In genomic region chr10:73953665-73954064, GRCh38 we compare ENCODE assay signal across 13 cellular contexts. TPM values are rescaled to one million over a fixed set of nuclear protein-coding genes. Genes with fewer than 3 reads are reported as not detected.
DNase-seq lines count a peak whose midpoint lies in the region; ATAC-seq and TF ChIP-seq lines count a peak whose summit lies in the region.
"Had no signal": no experiment of that assay in that cellular context is flagged by ENCODE, and none has a peak within 500 bp of the region (broad histone marks: within the 10 kb centered on the region; RNA-seq: fewer than 3 reads in every experiment).

No MANE protein-coding gene starts in this region.

- H3K36me3 ChIP-seq in GM23338 (ENCODE audit: insufficient read depth) (no peaks in the 10 kb centered on the region), Karpas-422 (ENCODE audit: insufficient read depth, low read length) (no peaks in the 10 kb centered on the region)

- H3K27me3 ChIP-seq in GM23338 (ENCODE audit: insufficient read depth) (no peaks in the 10 kb centered on the region), Karpas-422 (ENCODE audit: low read length) (no peaks in the 10 kb centered on the region)

- H3K79me2 ChIP-seq in GM23338 (replicated peaks; ENCODE audit: insufficient read depth) (no peaks in the 10 kb centered on the region), Karpas-422 (ENCODE audit: low read length) (no peaks in the 10 kb centered on the region)

- peak; percentile 60 for DNase-seq in AG08395 (ENCODE audit: low spot score)
- DNase-seq in GM23338 (ENCODE audit: low spot score) = no peak
- peak; percentile 83 for DNase-seq in SKM-1 treated with dmso at 0.1 percent for 144 hours (lab: John Stamatoyannopoulos, UW; ENCODE audit: unreplicated experiment)
- DNase-seq in fibroblast of pulmonary artery (ENCODE audit: low read depth) = peak; percentile 47
- DNase-seq in stimulated activated CD8-positive, alpha-beta memory T cell treated with anti-CD3 and anti-CD28 coated beads, Interleukin-4, amount 100 ng/mL, for 48 hours = no peak
- DNase-seq in Karpas-422 = no peak
- DNase-seq: activated CD4-positive, alpha-beta T cell treated with anti-CD3 and anti-CD28 coated beads, Interleukin-2, amount 50 U/mL, for 4 hours; NCI-H2081 had no signal

- H3K36me3 Mint-ChIP-seq in GM23338 (ENCODE audit: low read depth) = no peaks in the 10 kb centered on the region
- H3K36me3 Mint-ChIP-seq: mesothelial cell of epicardium had no signal

- no peak overlapping the region for H3K9ac ChIP-seq in Karpas-422 (ENCODE audit: low read length)
- H3K9ac ChIP-seq: KMS-11 had no signal

- H3K4me1 ChIP-seq in GM23338 (ENCODE audit: insufficient read depth) (peaks cover 14% of the 10 kb centered on the region), Karpas-422 (ENCODE audit: low read length) (peaks cover 18% of the 10 kb centered on the region)

- H3K9me3 ChIP-seq in Karpas-422 (ENCODE audit: low read length) = no peaks in the 10 kb centered on the region

- no peak overlapping the region for H3K27ac ChIP-seq in GM23338 (ENCODE audit: low read depth)
- no peak overlapping the region for H3K27ac ChIP-seq in Karpas-422 (ENCODE audit: low read length)
- H3K27ac ChIP-seq: KMS-11 had no signal

- H3K4me3 Mint-ChIP-seq in GM23338 = no peak overlapping the region
- H3K4me3 Mint-ChIP-seq: mesothelial cell of epicardium had no signal

- ATAC-seq in GM23338 (no peak), HG02852 (IDR thresholded peaks at IDR 0.05; ENCODE audit: unreplicated experiment) (no peak), HG03378 (IDR thresholded peaks at IDR 0.05; ENCODE audit: unreplicated experiment) (no peak)
- ATAC-seq: esophagus mucosa had no signal

- H3K27me3 Mint-ChIP-seq in GM23338 (ENCODE audit: insufficient read depth, low read depth, poor library complexity) = no peaks in the 10 kb centered on the region

- no peak overlapping the region for H3K4me2 ChIP-seq in GM23338
- no peak overlapping the region for H3K4me2 ChIP-seq in Karpas-422 (ENCODE audit: low read depth, low read length, poor library complexity, severe bottlenecking)
- H3K4me2 ChIP-seq: KMS-11 had no signal

- H3K9me3 Mint-ChIP-seq in GM23338 = no peaks in the 10 kb centered on the region
- H3K9me3 Mint-ChIP-seq: mesothelial cell of epicardium had no signal

- 0 out of 2 replicates have a peak overlapping the region, but pooled peaks have one; percentile 38 for H2AFZ ChIP-seq in GM23338
- H2AFZ ChIP-seq in Karpas-422 (ENCODE audit: low read length) = no peak overlapping the region

- no peak overlapping the region for H3K4me3 ChIP-seq in GM23338
- no peak overlapping the region for H3K4me3 ChIP-seq in fibroblast of pulmonary artery (replicated peaks; ENCODE audit: low read depth, low read length)
- no peak overlapping the region for H3K4me3 ChIP-seq in Karpas-422 (ENCODE audit: low read length)

- no peak overlapping the region for H3K27ac Mint-ChIP-seq in GM23338
- H3K27ac Mint-ChIP-seq: mesothelial cell of epicardium had no signal

- H4K20me1 ChIP-seq in GM23338 (replicated peaks; ENCODE audit: insufficient read depth) (no peaks in the 10 kb centered on the region), Karpas-422 (ENCODE audit: insufficient read depth, low read depth, low read length) (no peaks in the 10 kb centered on the region)

- H3F3A ChIP-seq in GM23338 (replicated peaks; ENCODE audit: low read depth) = no peaks in the 10 kb centered on the region; the same call in 1 of the 2 replicates

- peaks cover 19% of the 10 kb centered on the region for H3K4me1 Mint-ChIP-seq in GM23338

- H3K9me2 ChIP-seq in GM23338 (ENCODE audit: insufficient read depth) = no peaks in the 10 kb centered on the region
- H3K9me2 ChIP-seq in Karpas-422 (replicated peaks; ENCODE audit: insufficient read depth, low read length) = no peaks in the 10 kb centered on the region

- TF ChIP-seq CTCF in GM23338 (conservative IDR thresholded peaks at IDR 0.05; ENCODE audit: low read depth in 2 of 2) (no peak), fibroblast of pulmonary artery (IDR thresholded peaks at IDR 0.05; ENCODE audit: low read length, missing control alignments) (no peak)

TF ChIP-seq in GM23338, 12 proteins besides CTCF, POLR2A, EP300 and RAD21 (continues in another document):
- TF ChIP-seq ETS1 (IDR thresholded peaks at IDR 0.05) = no peak
- no peak for TF ChIP-seq EZH2 (IDR thresholded peaks at IDR 0.05; ENCODE audit: low read depth, unreplicated experiment)
- no peak for TF ChIP-seq EZH2phosphoT487 (IDR thresholded peaks at IDR 0.05; ENCODE audit: unreplicated experiment)
- no peak for TF ChIP-seq STAT1 (IDR thresholded peaks at IDR 0.05; ENCODE audit: unreplicated experiment)
- TF ChIP-seq JUNB (IDR thresholded peaks at IDR 0.05; ENCODE audit: unreplicated experiment) = no peak
- TF ChIP-seq ZNF462 (CRISPR knock-in tag; IDR thresholded peaks at IDR 0.05) = no peak
- no peak for TF ChIP-seq NANOG (IDR thresholded peaks at IDR 0.05; ENCODE audit: borderline replicate concordance)
- TF ChIP-seq ZNF331 (CRISPR knock-in tag; IDR thresholded peaks at IDR 0.05; ENCODE audit: low read depth) = no peak

RNA-seq across cellular contexts. Expression of gene PLAU, which starts 42.7 kb away (rescaled TPM):
- 13.3 and 14.5 TPM in 2 replicates for total RNA-seq in GM23338 (2014; rRNA removed; shearing (Covaris generic))
- 17.5 and 18.0 TPM in 2 replicates for polyA plus RNA-seq in GM23338 (2016; fragmentation: Nextera tagmentation; extraction: Ambion mirVana)
- total RNA-seq in Karpas-422 (2014; rRNA removed; shearing (Covaris generic); ENCODE audit: low replicate concordance) = 3.2 and 6.3 TPM in 2 replicates

RNA-seq across cellular contexts. Expression of gene VCL, which starts 44.3 kb away (rescaled TPM):
- total RNA-seq in GM23338 (2014; rRNA removed; shearing (Covaris generic)) = 234 and 254 TPM in 2 replicates
- 58.0 and 60.7 TPM in 2 replicates for polyA plus RNA-seq in GM23338 (2016; fragmentation: Nextera tagmentation; extraction: Ambion mirVana)
- total RNA-seq in Karpas-422 (2014; rRNA removed; shearing (Covaris generic); ENCODE audit: low replicate concordance) = 37.6 and 50.5 TPM in 2 replicates

Comparison
In these comparisons a context has a peak if more than half of its experiments do, and no peak if none do; other contexts are left out.
1. DNase-seq: peak in AG08395 (single experiment), SKM-1 treated with dmso at 0.1 percent for 144 hours (single experiment) and fibroblast of pulmonary artery (single experiment); none in GM23338 (single experiment), stimulated activated CD8-positive, alpha-beta memory T cell treated with anti-CD3 and anti-CD28 coated beads, Interleukin-4, amount 100 ng/mL, for 48 hours (single experiment) and Karpas-422 (single experiment).